In genomic region chr13:62320129-62320724, GRCh38 we compare ENCODE assay signal across 8 cellular contexts.
DNase-seq lines count a peak whose midpoint lies in the region; ATAC-seq and TF ChIP-seq lines count a peak whose summit lies in the region.

No MANE protein-coding gene starts in this region.

- H3K4me3 ChIP-seq in GM06990 (replicated peaks; ENCODE audit: low read depth, low read length) (no peak overlapping the region), brain microvascular endothelial cell (ENCODE audit: low read depth, low read length) (no peak overlapping the region)
- no peak overlapping the region for H3K4me3 ChIP-seq in CD4-positive, alpha-beta memory T cell (ENCODE audit: low read length in 2 of 2)

- H3K9me3 Mint-ChIP-seq in nephron progenitor cell = no peaks in the 10 kb centered on the region
- H3K9me3 Mint-ChIP-seq in CD4-positive, alpha-beta memory T cell = peaks cover 0 to 2% (median 0%) of the 10 kb centered on the region in 8 donors

- no peak overlapping the region for H3K27ac Mint-ChIP-seq in nephron progenitor cell
- no peak overlapping the region for H3K27ac Mint-ChIP-seq in CD4-positive, alpha-beta memory T cell

- no peaks in the 10 kb centered on the region for H3K36me3 ChIP-seq in GM06990 (ENCODE audit: control insufficient read depth, insufficient read depth, low read length)
- no peaks in the 10 kb centered on the region for H3K36me3 ChIP-seq in brain microvascular endothelial cell (replicated peaks)
- H3K36me3 ChIP-seq in CD4-positive, alpha-beta memory T cell (ENCODE audit: insufficient read depth, low read length) = no peaks in the 10 kb centered on the region

- H3K27me3 ChIP-seq in GM06990 (replicated peaks; ENCODE audit: control insufficient read depth, insufficient read depth, low read length) = no peaks in the 10 kb centered on the region
- H3K27me3 ChIP-seq in brain microvascular endothelial cell (replicated peaks) = no peaks in the 10 kb centered on the region
- no peaks in the 10 kb centered on the region for H3K27me3 ChIP-seq in CD4-positive, alpha-beta memory T cell (ENCODE audit: insufficient read depth, low read length)

- H3K27ac ChIP-seq in brain microvascular endothelial cell = no peak overlapping the region
- no peak overlapping the region for H3K27ac ChIP-seq in CD4-positive, alpha-beta memory T cell (ENCODE audit: low read depth, low read length)

- POLR2A ChIA-PET in CD4-positive, alpha-beta memory T cell (lab: Charles Lee; ENCODE audit: partially characterized antibody) = no interaction called here

- in situ Hi-C loops in brain microvascular endothelial cell (cut with HindIII; ENCODE audit: low pct_ligation_motif_present, low sequenced_read_pairs) = no loop called here

- H3K4me1 ChIP-seq in CD4-positive, alpha-beta memory T cell (ENCODE audit: insufficient read depth, low read length) = no peaks in the 10 kb centered on the region

- peak; percentile 61 for TF ChIP-seq CTCF in GM06990 (IDR thresholded peaks at IDR 0.05; ENCODE audit: insufficient read depth, low read length, poor library complexity, severe bottlenecking)
- peak; percentile 37 for TF ChIP-seq CTCF in brain microvascular endothelial cell (IDR thresholded peaks at IDR 0.05; ENCODE audit: low read depth, low read length, missing control alignments)
- TF ChIP-seq CTCF in nephron progenitor cell (IDR thresholded peaks at IDR 0.05) = peak; percentile 69

- no peaks in the 10 kb centered on the region for H3K27me3 Mint-ChIP-seq in nephron progenitor cell (ENCODE audit: low read depth, poor library complexity)
- H3K27me3 Mint-ChIP-seq in CD4-positive, alpha-beta memory T cell = no peaks in the 10 kb centered on the region

- DNase-seq in GM06990 (ENCODE audit: extremely low read depth, insufficient read length) (peak; percentile 25), NCI-H2107 treated with DMSO at 0.1 percent for 48 hours (lab: John Stamatoyannopoulos, UW; ENCODE audit: unreplicated experiment) (peak; percentile 61), brain microvascular endothelial cell (peak; percentile 24), nephron progenitor cell (no peak), CD1c-positive myeloid dendritic cell (ENCODE audit: extremely low spot score) (no peak), DMS79 treated with DMSO at 0.1 percent for 48 hours (lab: John Stamatoyannopoulos, UW) (no peak)
- DNase-seq in CD4-positive, alpha-beta memory T cell = no peak

- H3K36me3 Mint-ChIP-seq in nephron progenitor cell (ENCODE audit: low read depth) = no peaks in the 10 kb centered on the region
- H3K36me3 Mint-ChIP-seq in CD4-positive, alpha-beta memory T cell = no peaks in the 10 kb centered on the region

- no peaks in the 10 kb centered on the region for H3K4me1 Mint-ChIP-seq in nephron progenitor cell
- no peaks in the 10 kb centered on the region for H3K4me1 Mint-ChIP-seq in CD4-positive, alpha-beta memory T cell

- H3K9me3 ChIP-seq in CD4-positive, alpha-beta memory T cell (ENCODE audit: control insufficient read depth in 1 of 2, low read length in 2 of 2) = no peaks in the 10 kb centered on the region

- H3K4me3 Mint-ChIP-seq in nephron progenitor cell = no peak overlapping the region
- H3K4me3 Mint-ChIP-seq in CD4-positive, alpha-beta memory T cell = no peak overlapping the region

- CTCF ChIA-PET in CD4-positive, alpha-beta memory T cell (lab: Charles Lee; ENCODE audit: partially characterized antibody) = no interaction called here

- intact Hi-C loops in CD4-positive, alpha-beta memory T cell (cut with micrococcal nuclease) = no loop called here

- ATAC-seq in HG02870 (IDR thresholded peaks at IDR 0.05; ENCODE audit: unreplicated experiment) = peak; percentile 51

Comparison
In these comparisons a context has a peak if more than half of its experiments do, and no peak if none do; other contexts are left out.
1. DNase-seq: peak in GM06990 (single experiment), NCI-H2107 treated with DMSO at 0.1 percent for 48 hours (single experiment) and brain microvascular endothelial cell (single experiment); none in nephron progenitor cell (single experiment), CD4-positive, alpha-beta memory T cell (0 of 5), CD1c-positive myeloid dendritic cell (single experiment) and DMS79 treated with DMSO at 0.1 percent for 48 hours (single experiment).
2. Peak in every context shown above with its lines, with median percentiles within 50 percentile points of each other: CTCF ChIP-seq.